Comparison of ENCODE assay signal across 20 cellular contexts in the genomic region with DNA sequence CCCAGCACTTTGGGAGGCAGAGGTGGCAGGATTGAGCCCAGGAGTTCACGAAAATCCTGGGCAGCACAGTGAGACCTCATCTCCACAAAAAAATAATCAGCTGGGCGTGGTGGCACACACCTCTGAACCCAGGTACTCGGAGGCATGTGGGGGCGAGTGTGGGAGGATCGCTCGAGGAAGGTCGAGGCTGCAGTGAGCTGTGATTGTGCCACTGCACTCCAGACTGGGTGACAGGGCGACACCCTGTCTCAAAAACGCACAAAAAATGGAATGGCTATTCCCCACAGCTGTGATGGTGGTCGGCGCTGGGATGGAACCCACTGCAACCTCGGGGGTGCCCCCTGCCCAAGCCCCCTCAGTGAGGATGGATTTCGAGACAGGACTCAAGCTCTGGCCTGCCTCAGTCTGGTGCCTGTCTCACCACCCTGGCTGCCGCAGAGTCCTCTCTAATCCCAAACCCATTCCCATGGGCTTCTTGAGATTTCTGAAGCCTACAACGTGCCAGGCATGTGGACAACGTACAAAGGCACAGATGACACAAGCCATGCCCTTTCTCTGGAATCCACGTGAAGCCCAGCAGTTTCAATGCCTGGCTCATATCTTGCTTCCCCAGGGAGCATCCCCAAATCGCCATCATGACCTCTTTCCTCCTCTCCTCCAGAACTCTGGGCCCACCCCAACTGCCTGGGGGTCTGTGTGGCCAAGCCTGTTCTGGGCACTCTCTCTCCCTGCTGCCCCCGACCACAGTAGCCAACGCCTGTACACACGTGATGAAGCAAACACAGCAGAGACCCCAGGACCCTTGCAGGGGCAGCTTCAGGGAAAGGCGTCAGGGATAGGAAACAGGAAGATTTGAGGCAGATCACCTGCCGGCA. TPM values are rescaled to one million over a fixed set of nuclear protein-coding genes. Genes with fewer than 3 reads are reported as not detected.
DNase-seq lines count a peak whose midpoint lies in the region; ATAC-seq and TF ChIP-seq lines count a peak whose summit lies in the region.
"Had no signal": no experiment of that assay in that cellular context is flagged by ENCODE, and none has a peak within 500 bp of the region (broad histone marks: within the 10 kb centered on the region; RNA-seq: fewer than 3 reads in every experiment).

No MANE protein-coding gene starts in this region.

- peaks cover 30% of the 10 kb centered on the region for H3K27me3 Mint-ChIP-seq in nephron (ENCODE audit: low read depth)
- H3K27me3 Mint-ChIP-seq in stimulated activated naive B cell treated with anti-CD40 and anti-IgM and Interleukin-4, amounts not matched to agents 10 μg/mL and 1 μg/mL and 100 μg/mL, for 72 hours, result peaks cover 5 to 17% of the 10 kb centered on the region in 2 donors

- peak overlapping the region; percentile 62 for H3K9ac ChIP-seq in DND-41 (ENCODE audit: low read depth, low read length)
- H3K9ac ChIP-seq: GM23248 had no signal

- H3K36me3 Mint-ChIP-seq in nephron (ENCODE audit: low read depth), result peaks cover 13% of the 10 kb centered on the region
- no peaks in the 10 kb centered on the region for H3K36me3 Mint-ChIP-seq in stimulated activated naive B cell treated with anti-CD40 and anti-IgM and Interleukin-4, amounts not matched to agents 10 μg/mL and 1 μg/mL and 100 μg/mL, for 72 hours
- H3K36me3 Mint-ChIP-seq: CD14-positive monocyte had no signal

- ATAC-seq in DND-41 (ENCODE audit: insufficient read depth, low read depth), result no peak
- no peak for ATAC-seq in stimulated activated naive B cell treated with anti-CD40 and anti-IgM and Interleukin-4, amounts not matched to agents 10 μg/mL and 1 μg/mL and 100 μg/mL, for 72 hours (replicated peaks)

- H2AFZ ChIP-seq in DND-41 (ENCODE audit: low read depth, low read length), result no peak overlapping the region
- H2AFZ ChIP-seq: GM23248 had no signal

- in situ Hi-C loops in SK-MEL-5 (cut with HindIII; ENCODE audit: low pct_unique_long_range_greater_than_20kb, low sequenced_read_pairs), result no loop called here

- TF ChIP-seq CTCF in DND-41 (IDR thresholded peaks at IDR 0.05; ENCODE audit: borderline replicate concordance, extremely low read depth, low read length, poor library complexity, severe bottlenecking), result no peak
- TF ChIP-seq CTCF in nephron (IDR thresholded peaks at IDR 0.05; ENCODE audit: unreplicated experiment in 3 of 3), result no peak

- H3K4me1 ChIP-seq in DND-41 (ENCODE audit: insufficient read depth, low read length), result peaks cover 88% of the 10 kb centered on the region

- H3K9me3 Mint-ChIP-seq in nephron, result peaks cover 10% of the 10 kb centered on the region
- no peaks in the 10 kb centered on the region for H3K9me3 Mint-ChIP-seq in stimulated activated naive B cell treated with anti-CD40 and anti-IgM and Interleukin-4, amounts not matched to agents 10 μg/mL and 1 μg/mL and 100 μg/mL, for 72 hours

- DNase-seq in DND-41 (no peak), SK-MEL-5 (ENCODE audit: low read depth, low spot score) (peak; percentile 15), NCI-H69 (lab: John Stamatoyannopoulos, UW) (no peak), HEK293T (ENCODE audit: extremely low spot score) (no peak), T-helper 2 cell (no peak), middle frontal gyrus (ENCODE audit: extremely low spot score, low spot score) (no peak)
- DNase-seq in stimulated activated naive B cell treated with anti-CD40 and anti-IgM and Interleukin-4, amounts not matched to agents 10 μg/mL and 1 μg/mL and 100 μg/mL, for 72 hours, result no peak
- DNase-seq: ACHN, GM23248, HCEC 1CT, IMR-90, MG63, NCI-H1048, NCI-H1436, NCI-H1930, NCI-H226, NCI-H524, RPMI8226 had no signal

- H3K79me2 ChIP-seq in DND-41 (ENCODE audit: insufficient read depth, low read length), result peaks cover 88% of the 10 kb centered on the region

- H3K4me2 ChIP-seq in DND-41 (ENCODE audit: insufficient read depth, low read length), result peak overlapping the region; percentile 65

- peak overlapping the region in 1 of 3 experiments; percentile 29 for H3K4me3 Mint-ChIP-seq in nephron
- no peak overlapping the region for H3K4me3 Mint-ChIP-seq in stimulated activated naive B cell treated with anti-CD40 and anti-IgM and Interleukin-4, amounts not matched to agents 10 μg/mL and 1 μg/mL and 100 μg/mL, for 72 hours
- H3K4me3 Mint-ChIP-seq: CD14-positive monocyte had no signal

- H3K9me3 ChIP-seq in DND-41 (ENCODE audit: insufficient read depth, low read length, severe bottlenecking), result peaks cover 6% of the 10 kb centered on the region
- H3K9me3 ChIP-seq: MG63 had no signal

- POLR2A ChIA-PET in HEK293T (lab: Yijun Ruan, JAX), result no interaction called here

- H3K27ac Mint-ChIP-seq in nephron, result peak overlapping the region; percentile 63 to 80 (median 75)
- peak overlapping the region; percentile 65 for H3K27ac Mint-ChIP-seq in stimulated activated naive B cell treated with anti-CD40 and anti-IgM and Interleukin-4, amounts not matched to agents 10 μg/mL and 1 μg/mL and 100 μg/mL, for 72 hours
- H3K27ac Mint-ChIP-seq: CD14-positive monocyte had no signal

- CTCF ChIA-PET in HEK293T (lab: Yijun Ruan, JAX), result no interaction called here

- peak overlapping the region; percentile 98 for H3K27ac ChIP-seq in DND-41 (ENCODE audit: low read length)
- H3K27ac ChIP-seq: GM23248 had no signal

- peaks cover 55% of the 10 kb centered on the region for H3K4me1 Mint-ChIP-seq in nephron
- no peaks in the 10 kb centered on the region for H3K4me1 Mint-ChIP-seq in stimulated activated naive B cell treated with anti-CD40 and anti-IgM and Interleukin-4, amounts not matched to agents 10 μg/mL and 1 μg/mL and 100 μg/mL, for 72 hours

- H4K20me1 ChIP-seq in DND-41 (ENCODE audit: insufficient read depth, low read length), result no peaks in the 10 kb centered on the region

- peaks cover 73% of the 10 kb centered on the region for H3K36me3 ChIP-seq in DND-41 (ENCODE audit: insufficient read depth, low read length)
- H3K36me3 ChIP-seq: MG63 had no signal

- peak overlapping the region in 1 of 2 experiments; percentile 40; a peak in 2 of 4 replicates for H3K4me3 ChIP-seq in DND-41 (ENCODE audit: low read depth in 1 of 2, low read length in 2 of 2)
- H3K4me3 ChIP-seq: GM23248, MG63 had no signal

- no peaks in the 10 kb centered on the region for H3K27me3 ChIP-seq in DND-41 (ENCODE audit: insufficient read depth, low read length, poor library complexity)
- H3K27me3 ChIP-seq: MG63 had no signal

TF ChIP-seq in HEK293T, 16 proteins besides CTCF, POLR2A, EP300 and RAD21:
- TF ChIP-seq, protein P1, sequence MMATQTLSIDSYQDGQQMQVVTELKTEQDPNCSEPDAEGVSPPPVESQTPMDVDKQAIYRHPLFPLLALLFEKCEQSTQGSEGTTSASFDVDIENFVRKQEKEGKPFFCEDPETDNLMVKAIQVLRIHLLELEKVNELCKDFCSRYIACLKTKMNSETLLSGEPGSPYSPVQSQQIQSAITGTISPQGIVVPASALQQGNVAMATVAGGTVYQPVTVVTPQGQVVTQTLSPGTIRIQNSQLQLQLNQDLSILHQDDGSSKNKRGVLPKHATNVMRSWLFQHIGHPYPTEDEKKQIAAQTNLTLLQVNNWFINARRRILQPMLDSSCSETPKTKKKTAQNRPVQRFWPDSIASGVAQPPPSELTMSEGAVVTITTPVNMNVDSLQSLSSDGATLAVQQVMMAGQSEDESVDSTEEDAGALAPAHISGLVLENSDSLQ (IDR thresholded peaks at IDR 0.05), result no peak
- TF ChIP-seq ZNF384 (IDR thresholded peaks at IDR 0.05) (no peak), ELF4 (IDR thresholded peaks at IDR 0.05) (no peak), LEF1 (IDR thresholded peaks at IDR 0.05; ENCODE audit: borderline replicate concordance) (no peak), FOXM1 (IDR thresholded peaks at IDR 0.05; ENCODE audit: borderline replicate concordance) (no peak), SUZ12 (IDR thresholded peaks at IDR 0.05) (no peak), FOXK2 (IDR thresholded peaks at IDR 0.05) (no peak), TARDBP (IDR thresholded peaks at IDR 0.05) (no peak), CTBP1 (IDR thresholded peaks at IDR 0.05; ENCODE audit: borderline replicate concordance) (no peak), NFRKB (IDR thresholded peaks at IDR 0.05) (no peak), HDGF (IDR thresholded peaks at IDR 0.05; ENCODE audit: borderline replicate concordance) (no peak), ARNT (IDR thresholded peaks at IDR 0.05) (no peak), L3MBTL2 (conservative IDR thresholded peaks at IDR 0.05) (no peak), SP1 (IDR thresholded peaks at IDR 0.05) (no peak), FOXA1 (IDR thresholded peaks at IDR 0.05) (no peak), BHLHE40 (IDR thresholded peaks at IDR 0.05; ENCODE audit: borderline replicate concordance) (no peak)

RNA-seq across cellular contexts. Expression of a gene that starts 32.4 kb away (rescaled TPM):
- total RNA-seq in SK-MEL-5 (2014; rRNA removed; shearing (Covaris generic)), result 1.8 and 2.4 TPM in 2 replicates
- polyA plus RNA-seq in SK-MEL-5 (2015; cell fraction: cytosol; rRNA removed), result 1.0 and 1.9 TPM in 2 replicates
- polyA plus RNA-seq in SK-MEL-5 (2015; cell fraction: nucleus; rRNA removed), result 6.0 and 9.6 TPM in 2 replicates
- total RNA-seq: GM23248, IMR-90 had no signal
- polyA plus RNA-seq: GM23248 had no signal
